Comparison of ENCODE assay signal across 16 cellular contexts in the genomic region with DNA sequence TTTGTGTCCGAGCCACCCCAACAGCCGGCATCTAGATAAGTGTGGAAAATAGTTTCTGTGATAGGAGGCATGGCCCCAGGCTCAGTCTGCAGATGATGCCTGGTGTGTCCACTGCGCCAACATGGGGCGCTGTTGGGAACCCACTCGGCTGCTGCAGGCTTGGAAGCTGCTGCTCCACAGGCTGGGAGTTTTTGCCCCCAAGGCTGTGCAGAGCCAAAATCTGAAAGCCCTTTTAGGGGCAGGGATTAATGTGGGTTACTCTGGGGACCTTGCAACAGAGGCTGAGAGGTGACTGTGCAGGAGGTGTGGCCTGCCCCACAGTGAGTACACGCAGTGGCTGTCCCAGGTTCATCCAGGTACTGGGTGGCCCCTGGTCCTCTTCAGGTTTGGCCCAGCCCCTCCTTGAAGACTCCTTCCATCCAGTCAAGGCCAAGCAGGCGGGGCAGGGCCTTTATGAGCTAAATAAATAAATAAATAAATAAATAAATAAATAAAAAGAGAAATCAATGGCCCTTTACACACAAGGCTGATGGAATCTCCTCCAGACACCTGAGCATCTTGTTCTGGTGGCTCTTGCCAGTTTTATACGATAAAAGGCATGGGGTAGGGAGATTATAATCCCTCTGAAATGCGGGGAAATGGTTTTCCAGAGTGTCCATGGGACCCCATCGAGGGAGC.
DNase-seq lines count a peak whose midpoint lies in the region; ATAC-seq, FAIRE-seq and TF ChIP-seq lines count a peak whose summit lies in the region.
"Had no signal": no experiment of that assay in that cellular context is flagged by ENCODE, and none has a peak within 500 bp of the region (broad histone marks: within the 10 kb centered on the region; RNA-seq: fewer than 3 reads in every experiment).

No MANE protein-coding gene starts in this region.

- H3K9ac ChIP-seq in keratinocyte (ENCODE audit: control insufficient read depth, extremely low read depth, insufficient read depth, low read length), result no peak overlapping the region

- dilution Hi-C loops in keratinocyte (cut with MboI; ENCODE audit: extremely low pct_ligation_motif_present, low sequenced_read_pairs), result no loop called here

- H3K4me3 ChIP-seq in left ventricle myocardium inferior (no peak overlapping the region), keratinocyte (ENCODE audit: control insufficient read depth in 2 of 3, extremely low read depth in 1 of 3, insufficient read depth in 2 of 3, low read depth in 1 of 3, low read length in 3 of 3) (no peak overlapping the region)
- H3K4me3 ChIP-seq: dorsolateral prefrontal cortex, testis had no signal

- H3K4me1 ChIP-seq in left ventricle myocardium inferior, result peaks cover 58% of the 10 kb centered on the region
- H3K4me1 ChIP-seq in keratinocyte (ENCODE audit: control insufficient read depth, extremely low read depth, insufficient read depth, low read length), result peaks cover 27% of the 10 kb centered on the region

- H2AFZ ChIP-seq in keratinocyte (ENCODE audit: control insufficient read depth, low read length), result no peak overlapping the region

- DNase-seq in cardiac septum (ENCODE audit: low spot score), result peak; percentile 56
- DNase-seq in left ventricle myocardium inferior, result no peak
- DNase-seq in UCSD-AML1 (lab: John Stamatoyannopoulos, UW; ENCODE audit: unreplicated experiment), result peak; percentile 22
- DNase-seq in keratinocyte (ENCODE audit: low read depth, low spot score), result no peak
- DNase-seq in NCI-H82 (lab: John Stamatoyannopoulos, UW), result no peak
- no peak for DNase-seq in stimulated activated CD4-positive, alpha-beta T cell treated with anti-CD3 and anti-CD28 coated beads, Interleukin-1b, Interleukin-23, amount 100 ng/mL, for 48 hours
- DNase-seq in GM19240 (ENCODE audit: insufficient read length, low spot score), result no peak
- DNase-seq: activated CD4-positive, alpha-beta T cell treated with anti-CD3 and anti-CD28 coated beads, Interleukin-2, amount 50 U/mL, for 48 hours; amygdala; MM.1S; NCI-H2029; NCI-H748 treated with DMSO at 0.1 percent for 48 hours; Right ventricle myocardium superior had no signal

- no peak for FAIRE-seq in keratinocyte (lab: Jason Lieb, UNC)

- no peaks in the 10 kb centered on the region for H3K9me3 ChIP-seq in left ventricle myocardium inferior (replicated peaks)
- no peaks in the 10 kb centered on the region for H3K9me3 ChIP-seq in keratinocyte (ENCODE audit: control insufficient read depth, low read depth, low read length)
- H3K9me3 ChIP-seq: testis had no signal

- H3K4me2 ChIP-seq in keratinocyte (ENCODE audit: control insufficient read depth, extremely low read depth, insufficient read depth, low read depth, low read length), result no peak overlapping the region

- H3K27me3 ChIP-seq in left ventricle myocardium inferior (ENCODE audit: low read depth), result no peaks in the 10 kb centered on the region
- H3K27me3 ChIP-seq in keratinocyte (ENCODE audit: control insufficient read depth, extremely low read depth, insufficient read depth, low read length), result no peaks in the 10 kb centered on the region
- H3K27me3 ChIP-seq: dorsolateral prefrontal cortex, testis had no signal

- no peak for TF ChIP-seq CTCF in left ventricle myocardium inferior (IDR thresholded peaks at IDR 0.05; ENCODE audit: borderline replicate concordance)
- peak in 2 of 3 experiments; percentile 8 to 21 for TF ChIP-seq CTCF in keratinocyte (optimal IDR thresholded peaks at IDR 0.05 in 1 of 3, IDR thresholded peaks at IDR 0.05 in 1 of 3, conservative IDR thresholded peaks at IDR 0.05 in 1 of 3; ENCODE audit: extremely low read depth in 1 of 3, insufficient read depth in 2 of 3, low read length in 3 of 3)

- peaks cover 17% of the 10 kb centered on the region for H3K79me2 ChIP-seq in keratinocyte (ENCODE audit: control insufficient read depth, insufficient read depth, low read length)

- H4K20me1 ChIP-seq in keratinocyte (ENCODE audit: control insufficient read depth, extremely low read depth, insufficient read depth, low read length), result no peaks in the 10 kb centered on the region

- no peaks in the 10 kb centered on the region for H3K9me1 ChIP-seq in keratinocyte (ENCODE audit: control insufficient read depth, extremely low read depth, insufficient read depth, low read length)

- H3K27ac ChIP-seq in left ventricle myocardium inferior (replicated peaks), result no peak overlapping the region
- no peak overlapping the region for H3K27ac ChIP-seq in keratinocyte (ENCODE audit: control insufficient read depth, insufficient read depth, low read length)
- H3K27ac ChIP-seq: dorsolateral prefrontal cortex, testis had no signal

- ATAC-seq in HG03280 (IDR thresholded peaks at IDR 0.05; ENCODE audit: unreplicated experiment), result no peak

- intact Hi-C loops in cardiac septum (cut with DNase I), result no loop called here
- intact Hi-C loops in left ventricle myocardium inferior (cut with micrococcal nuclease), result no loop called here

- H3K36me3 ChIP-seq in left ventricle myocardium inferior (peaks cover 30% of the 10 kb centered on the region), keratinocyte (ENCODE audit: control insufficient read depth in 2 of 2, extremely low read depth in 1 of 2, insufficient read depth in 2 of 2, low read length in 2 of 2) (peaks cover 36 to 68% of the 10 kb centered on the region in 2 experiments)

Comparison
In these comparisons a context has a peak if more than half of its experiments do, and no peak if none do; other contexts are left out.
1. DNase-seq: peak in cardiac septum (single experiment) and UCSD-AML1 (single experiment); none in left ventricle myocardium inferior (single experiment), keratinocyte (single experiment), NCI-H82 (single experiment), stimulated activated CD4-positive, alpha-beta T cell treated with anti-CD3 and anti-CD28 coated beads, Interleukin-1b, Interleukin-23, amount 100 ng/mL, for 48 hours (single experiment) and GM19240 (single experiment).